12 cellular contexts compared by ENCODE assay signal in the genomic region with DNA sequence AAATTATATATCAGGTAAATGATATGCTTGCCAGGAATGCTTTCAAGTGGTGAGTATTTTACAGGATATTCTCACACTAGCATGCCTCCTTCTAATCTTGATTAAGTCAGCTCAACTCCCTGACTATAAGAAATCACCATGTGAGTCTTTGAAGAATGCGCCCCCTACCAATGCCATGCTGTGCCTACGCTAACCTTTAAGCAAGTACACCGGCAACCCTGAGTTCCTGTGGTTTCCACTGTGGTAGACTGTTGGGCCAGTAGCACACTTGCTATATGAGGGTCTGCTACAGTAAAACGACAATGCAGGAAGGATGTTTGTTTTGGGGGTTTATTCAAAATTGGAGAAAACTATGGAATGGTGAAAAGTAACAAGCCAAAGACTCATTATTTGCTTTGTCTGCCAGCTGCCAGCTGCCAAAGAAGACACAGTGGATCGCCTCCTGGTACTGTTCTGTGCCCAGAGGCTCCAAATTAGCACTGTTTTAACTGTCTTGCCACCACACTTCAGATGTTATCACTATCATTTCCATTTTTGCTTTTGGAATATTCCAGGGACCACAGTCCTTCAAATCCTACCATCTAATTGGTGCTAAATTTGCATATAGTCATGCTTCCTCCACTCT.
DNase-seq lines count a peak whose midpoint lies in the region; ATAC-seq and TF ChIP-seq lines count a peak whose summit lies in the region.
"Had no signal": no experiment of that assay in that cellular context is flagged by ENCODE, and none has a peak within 500 bp of the region (broad histone marks: within the 10 kb centered on the region; RNA-seq: fewer than 3 reads in every experiment).

No MANE protein-coding gene starts in this region.

- no peak overlapping the region for H3K9ac ChIP-seq in H9 (ENCODE audit: extremely low read depth, insufficient read length, low read length)

- POLR2A ChIA-PET in GM10248 (lab: Yijun Ruan, JAX) (no interaction called here), OCI-LY7 (lab: Charles Lee) (interaction anchor here (0.6 to 5.0 kb wide), 13 partner anchors 9 to 1064 kb away, joined by 3 to 55 read pairs (median 5); no protein-coding TSS in a partner anchor)

- ATAC-seq in HG03159 (IDR thresholded peaks at IDR 0.05; ENCODE audit: unreplicated experiment) (no peak), HG03196 (IDR thresholded peaks at IDR 0.05; ENCODE audit: unreplicated experiment) (no peak)
- ATAC-seq: SK-N-SH treated with all-trans-retinoic acid at 6 μM for 48 hours had no signal

- H3K9me3 ChIP-seq in H9 (ENCODE audit: control insufficient read depth, low read depth, low read length): no peaks in the 10 kb centered on the region
- no peaks in the 10 kb centered on the region; the same call in 1 of the 2 replicates for H3K9me3 ChIP-seq in OCI-LY7 (ENCODE audit: low read length)
- no peaks in the 10 kb centered on the region for H3K9me3 ChIP-seq in esophagus squamous epithelium
- H3K9me3 ChIP-seq: HAP-1, neutrophil had no signal

- H4K20me1 ChIP-seq in H9 (ENCODE audit: control insufficient read depth, insufficient read depth, insufficient read length) (no peaks in the 10 kb centered on the region), OCI-LY7 (ENCODE audit: insufficient read depth, low read length) (no peaks in the 10 kb centered on the region)

- no peak overlapping the region for H2BK12ac ChIP-seq in H9 (ENCODE audit: insufficient read length, low read depth, low read length)

- H3K27ac ChIP-seq in H9 (ENCODE audit: insufficient read length, low read depth, low read length) (no peak overlapping the region), OCI-LY7 (ENCODE audit: low read depth, low read length, poor library complexity, severe bottlenecking) (peak overlapping the region; percentile 62), esophagus squamous epithelium (no peak overlapping the region)
- H3K27ac ChIP-seq: neutrophil had no signal

- WGBS in H9 (ENCODE audit: extremely low coverage, insufficient read length, low lambda C conversion rate): no CpG with 5 or more reads among the region's 5 CpGs
- 59 to 64% methylated on average over 5 of the region's 5 CpGs for WGBS in esophagus squamous epithelium, 2 donors

- CTCF ChIA-PET in GM10248 (lab: Yijun Ruan, JAX): interaction anchor here (0.8 to 2.7 kb wide), 9 partner anchors 8 to 289 kb away, joined by 3 to 24 read pairs (median 4); no protein-coding TSS in a partner anchor
- CTCF ChIA-PET in OCI-LY7 (lab: Charles Lee; ENCODE audit: unreplicated experiment): interaction anchor here (1.0 to 2.1 kb wide), 2 partner anchors 9 to 12 kb away, joined by 3 to 6 read pairs; no protein-coding TSS in a partner anchor

- no peak overlapping the region for H3K14ac ChIP-seq in H9 (ENCODE audit: insufficient read depth, low read length)

- DNase-seq in GM10248 (ENCODE audit: extremely low spot score) (no peak), H9 (peak; percentile 67), OCI-LY7 (ENCODE audit: low spot score) (peak; percentile 90), iPS-NIHi7 (ENCODE audit: extremely low spot score) (peak; percentile 56), KG1 (lab: John Stamatoyannopoulos, UW) (no peak), esophagus squamous epithelium (lab: John Stamatoyannopoulos, UW) (no peak)
- DNase-seq: activated T-cell treated with anti-CD3 and anti-CD28 coated beads, Interleukin-2, amount 50 U/mL, for 48 hours had no signal

- no peak overlapping the region for H4K5ac ChIP-seq in H9 (ENCODE audit: insufficient read length, low read depth, low read length)

- no peaks in the 10 kb centered on the region for H3K79me1 ChIP-seq in H9 (ENCODE audit: insufficient read depth, low read depth, low read length, poor library complexity, severe bottlenecking)

- no peaks in the 10 kb centered on the region for H3K36me3 Mint-ChIP-seq in H9 (ENCODE audit: insufficient read depth in 1 of 3, low read depth in 3 of 3)

- peaks cover 8 to 12% of the 10 kb centered on the region in 2 experiments for H3K4me1 Mint-ChIP-seq in H9

- H2BK20ac ChIP-seq in H9 (ENCODE audit: low read depth, low read length, poor library complexity, severe bottlenecking): no peak overlapping the region

- TF ChIP-seq POLR2A in esophagus squamous epithelium (IDR thresholded peaks at IDR 0.05): no peak

- no TSS peak for BruUV-seq in OCI-LY7 (replicated peaks; lab: Mats Ljungman, UMichigan)

- no peak overlapping the region for H3K4me2 ChIP-seq in H9 (ENCODE audit: insufficient read depth, insufficient read length, low read length)
- H3K4me2 ChIP-seq in OCI-LY7 (ENCODE audit: low read length): peak overlapping the region; percentile 68

- TF ChIP-seq CTCF in GM10248 (IDR thresholded peaks at IDR 0.05; ENCODE audit: control extremely low read depth, extremely low read depth, low read depth, missing control alignments) (peak; percentile 21), H9 (conservative IDR thresholded peaks at IDR 0.05) (peak; percentile 62), OCI-LY7 (conservative IDR thresholded peaks at IDR 0.05; ENCODE audit: low read length) (peak; percentile 89), esophagus squamous epithelium (IDR thresholded peaks at IDR 0.05) (no peak)

- no peak overlapping the region for H2BK120ac ChIP-seq in H9 (ENCODE audit: low read depth, low read length, poor library complexity, severe bottlenecking)

- no peaks in the 10 kb centered on the region for H3K9me3 Mint-ChIP-seq in H9

- no peaks in the 10 kb centered on the region for H3K27me3 Mint-ChIP-seq in H9 (ENCODE audit: low read depth)

- no peak overlapping the region for H3K4me3 Mint-ChIP-seq in H9

- H3K23ac ChIP-seq in H9 (ENCODE audit: insufficient read length, low read depth, low read length): no peak overlapping the region

- H4K91ac ChIP-seq in H9 (ENCODE audit: insufficient read length, low read depth, low read length): no peak overlapping the region

- H3K27me3 ChIP-seq in H9 (ENCODE audit: insufficient read depth, low read length) (no peaks in the 10 kb centered on the region), esophagus squamous epithelium (no peaks in the 10 kb centered on the region)
- H3K27me3 ChIP-seq: neutrophil had no signal

- H3K36me3 ChIP-seq in OCI-LY7 (ENCODE audit: insufficient read depth, low read length) (peaks cover 25% of the 10 kb centered on the region), esophagus squamous epithelium (no peaks in the 10 kb centered on the region)
- H3K36me3 ChIP-seq: HAP-1, neutrophil had no signal

- H3K4me3 ChIP-seq in OCI-LY7 (ENCODE audit: low read depth, low read length, poor library complexity, severe bottlenecking) (peak overlapping the region; percentile 45), esophagus squamous epithelium (no peak overlapping the region)
- H3K4me3 ChIP-seq: HAP-1 had no signal

- intact Hi-C loops in OCI-LY7 (cut with micrococcal nuclease; ENCODE audit: unreplicated experiment): loop anchor here (5.0 kb wide), 1 partner anchor 132 kb away; no protein-coding TSS in a partner anchor
- intact Hi-C loops in esophagus squamous epithelium (cut with DNase I): no loop called here

- H2BK5ac ChIP-seq in H9 (ENCODE audit: insufficient read length, low read length): no peak overlapping the region

- H3K56ac ChIP-seq in H9 (ENCODE audit: insufficient read length, low read depth, low read length): no peak overlapping the region

- no peaks in the 10 kb centered on the region for H3K4me1 ChIP-seq in H9 (ENCODE audit: insufficient read depth, low read length)
- H3K4me1 ChIP-seq in OCI-LY7 (ENCODE audit: insufficient read depth, low read length, poor library complexity, severe bottlenecking): peaks cover 75% of the 10 kb centered on the region
- no peaks in the 10 kb centered on the region for H3K4me1 ChIP-seq in esophagus squamous epithelium
- H3K4me1 ChIP-seq: HAP-1 had no signal

- H3K79me2 ChIP-seq in H9 (ENCODE audit: insufficient read depth, low read length): no peaks in the 10 kb centered on the region
- no peaks in the 10 kb centered on the region for H3K79me2 ChIP-seq in OCI-LY7 (ENCODE audit: insufficient read depth, low read depth, low read length)

- no peak overlapping the region for H3K4ac ChIP-seq in H9 (ENCODE audit: low read depth, low read length)

- H4K8ac ChIP-seq in H9 (replicated peaks; ENCODE audit: insufficient read length, low read depth, low read length): no peak overlapping the region

- no peak overlapping the region for H2AK5ac ChIP-seq in H9 (ENCODE audit: insufficient read length, low read length)

- H2BK15ac ChIP-seq in H9 (ENCODE audit: low read depth, low read length): no peak overlapping the region

- H3T11ph ChIP-seq in H9 (ENCODE audit: low read length): no peak overlapping the region

- H2AFZ ChIP-seq in H9 (ENCODE audit: low read length): no peak overlapping the region
- peak overlapping the region; percentile 47; the same call in 1 of the 2 replicates for H2AFZ ChIP-seq in OCI-LY7 (ENCODE audit: low read length)

- H3K9me2 ChIP-seq in OCI-LY7 (ENCODE audit: insufficient read depth, low read length): no peaks in the 10 kb centered on the region

- no peak overlapping the region for H3K27ac Mint-ChIP-seq in H9

- H3K18ac ChIP-seq in H9 (ENCODE audit: insufficient read length, low read depth, low read length): no peak overlapping the region

- H3K23me2 ChIP-seq in H9 (ENCODE audit: insufficient read length, low read depth, low read length, poor library complexity, severe bottlenecking): no peaks in the 10 kb centered on the region

Comparison
In these comparisons a context has a peak if more than half of its experiments do, and no peak if none do; other contexts are left out.
1. DNase-seq: peak in H9 (single experiment), OCI-LY7 (single experiment) and iPS-NIHi7 (single experiment); none in GM10248 (single experiment), KG1 (single experiment) and esophagus squamous epithelium (single experiment).
2. CTCF ChIP-seq: peak in GM10248 (single experiment), H9 (single experiment) and OCI-LY7 (single experiment); none in esophagus squamous epithelium (0 of 6).